In the genomic region with DNA sequence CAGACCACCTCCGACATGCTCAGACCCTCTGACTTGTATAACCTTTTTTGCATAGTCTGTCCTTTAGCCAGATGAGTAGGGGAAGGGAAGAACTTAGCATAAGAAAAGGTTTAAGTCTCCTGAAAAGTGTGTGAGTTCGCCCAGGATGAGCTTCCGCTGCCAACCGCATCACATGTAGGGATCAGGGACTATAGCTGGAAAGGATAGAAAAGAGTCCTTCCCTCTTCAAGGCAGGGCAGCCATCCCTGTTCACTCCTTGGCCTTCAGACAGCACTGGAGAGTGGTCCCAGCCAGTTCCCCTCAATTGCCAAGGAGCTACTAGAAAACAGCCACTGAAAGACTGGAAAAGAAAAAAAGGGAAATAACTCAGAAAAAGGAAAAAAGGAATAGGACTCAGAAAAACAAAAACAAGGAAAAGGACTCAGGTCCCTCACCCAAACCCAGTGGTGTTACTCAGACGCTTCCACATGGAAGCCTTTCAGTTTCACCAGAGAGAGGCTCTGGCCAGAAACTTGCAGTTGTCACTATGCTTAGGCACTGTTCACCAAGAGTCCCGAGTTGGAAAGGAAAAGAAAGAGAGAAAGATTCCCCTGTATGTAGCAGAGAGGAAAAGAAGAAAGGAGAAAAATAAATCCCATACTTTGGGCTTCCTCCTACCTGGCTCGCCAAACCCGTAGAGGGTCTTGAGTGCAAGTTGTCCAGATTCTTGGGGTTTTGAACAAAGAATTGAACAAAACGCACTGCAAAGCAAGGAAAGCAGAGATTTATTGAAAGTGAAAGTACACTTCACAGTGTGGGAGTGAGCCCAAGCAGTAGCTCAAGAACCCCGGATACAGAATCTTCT, we compare ENCODE assay signal across 7 cellular contexts. TPM values are rescaled to one million over a fixed set of nuclear protein-coding genes. Genes with fewer than 3 reads are reported as not detected.
A peak's percentile ranks its signal among the peaks of the same experiment; 100 is the strongest.
DNase-seq lines count a peak whose midpoint lies in the region; ATAC-seq, FAIRE-seq and TF ChIP-seq lines count a peak whose summit lies in the region.

No MANE protein-coding gene starts in this region.

- TF ChIP-seq CTCF in GM23338 (conservative IDR thresholded peaks at IDR 0.05; ENCODE audit: low read depth in 2 of 2) (no peak), fibroblast of the aortic adventitia (IDR thresholded peaks at IDR 0.05; ENCODE audit: insufficient read depth, low read length) (no peak), stomach (IDR thresholded peaks at IDR 0.05) (no peak)

- H3K4me1 Mint-ChIP-seq in GM23338, result peaks cover 30% of the 10 kb centered on the region

- no peak overlapping the region for H3K27ac Mint-ChIP-seq in GM23338

- no peak overlapping the region for H3K4me3 ChIP-seq in GM23338
- H3K4me3 ChIP-seq in fibroblast of the aortic adventitia (ENCODE audit: low read depth, low read length), result peak overlapping the region; percentile 61
- peak overlapping the region; percentile 33 to 45 (median 44) for H3K4me3 ChIP-seq in stomach

- no peak for ATAC-seq in GM23338
- ATAC-seq in GM19395 (IDR thresholded peaks at IDR 0.05; ENCODE audit: unreplicated experiment), result no peak
- ATAC-seq in HG02759 (IDR thresholded peaks at IDR 0.05; ENCODE audit: unreplicated experiment), result no peak

- H3K27me3 ChIP-seq in GM23338 (ENCODE audit: insufficient read depth) (no peaks in the 10 kb centered on the region), stomach (no peaks in the 10 kb centered on the region)

- WGBS in stomach, 5 donors, result 54 to 71% (median 61%) methylated on average over 10 of the region's 10 CpGs

- intact Hi-C loops in stomach (cut with DNase I; ENCODE audit: low total_unique reads), result no loop called here

- H2AFZ ChIP-seq in GM23338, result peak overlapping the region; percentile 64

- TF ChIP-seq POLR2A in stomach (IDR thresholded peaks at IDR 0.05), result no peak

- no peak for TF ChIP-seq EP300 in stomach (IDR thresholded peaks at IDR 0.05)

- no peaks in the 10 kb centered on the region for H4K20me1 ChIP-seq in GM23338 (replicated peaks; ENCODE audit: insufficient read depth)

- no peak overlapping the region; the same call in 2 of the 3 replicates for H3K4me3 Mint-ChIP-seq in GM23338

- peaks cover 37% of the 10 kb centered on the region for H3K9me3 Mint-ChIP-seq in GM23338

- H3F3A ChIP-seq in GM23338 (replicated peaks; ENCODE audit: low read depth), result peaks cover 10% of the 10 kb centered on the region

- no peak overlapping the region; the same call in 1 of the 2 replicates for H3K27ac ChIP-seq in GM23338 (ENCODE audit: low read depth)
- peak overlapping the region; percentile 50 to 93 (median 89) for H3K27ac ChIP-seq in stomach

- DNase-seq in GM23338 (ENCODE audit: low spot score) (no peak), OCI-M1 (lab: John Stamatoyannopoulos, UW) (peak; percentile 50), fibroblast of the aortic adventitia (ENCODE audit: low read depth) (peak; percentile 36), stomach (no peak), HTR-8/SVneo (ENCODE audit: insufficient read length, low spot score) (no peak)

- 0 out of 2 replicates have a peak, but pooled peaks cover 3% of the 10 kb centered on the region for H3K79me2 ChIP-seq in GM23338 (replicated peaks; ENCODE audit: insufficient read depth)

- FAIRE-seq in HTR-8/SVneo (lab: Jason Lieb, UNC), result no peak

- peaks cover 17% of the 10 kb centered on the region for H3K27me3 Mint-ChIP-seq in GM23338 (ENCODE audit: insufficient read depth, low read depth, poor library complexity)

- H3K9me3 ChIP-seq in stomach, result no peaks in the 10 kb centered on the region

- H3K4me1 ChIP-seq in GM23338 (ENCODE audit: insufficient read depth) (peaks cover 3% of the 10 kb centered on the region), stomach (peaks cover 29 to 50% (median 34%) of the 10 kb centered on the region in 4 donors)

- H3K36me3 ChIP-seq in GM23338 (ENCODE audit: insufficient read depth) (no peaks in the 10 kb centered on the region), stomach (no peaks in the 10 kb centered on the region)

- peaks cover 13% of the 10 kb centered on the region; the same call in 2 of the 3 replicates for H3K36me3 Mint-ChIP-seq in GM23338 (ENCODE audit: low read depth)

- peaks cover 16% of the 10 kb centered on the region for H3K9me2 ChIP-seq in GM23338 (ENCODE audit: insufficient read depth)

- H3K4me2 ChIP-seq in GM23338, result no peak overlapping the region

TF ChIP-seq in GM23338, 12 proteins besides CTCF, POLR2A, EP300 and RAD21:
- TF ChIP-seq POLR2AphosphoS5 (IDR thresholded peaks at IDR 0.05; ENCODE audit: low read depth) (no peak), JUNB (IDR thresholded peaks at IDR 0.05; ENCODE audit: unreplicated experiment) (no peak), CREB1 (CRISPR knock-in tag; IDR thresholded peaks at IDR 0.05; ENCODE audit: low read depth) (no peak), EZH2 (IDR thresholded peaks at IDR 0.05; ENCODE audit: low read depth, unreplicated experiment) (no peak), STAT1 (IDR thresholded peaks at IDR 0.05; ENCODE audit: unreplicated experiment) (no peak)
TF ChIP-seq in GM23338: peak in this region for 0.

RNA-seq across cellular contexts. Expression of a gene that starts 5.6 kb away (rescaled TPM):
- 115 and 140 TPM in 2 replicates for total RNA-seq in GM23338 (2014; rRNA removed; shearing (Covaris generic))
- polyA plus RNA-seq in GM23338 (2016; fragmentation: Nextera tagmentation; extraction: Ambion mirVana) (49.4 and 50.5 TPM in 2 replicates), stomach (10 to 100 TPM; 22.9 to 56.1 (median 40.8) TPM)
- total RNA-seq in fibroblast of the aortic adventitia (ENCODE audit: low replicate concordance) (116 and 172 TPM in 2 replicates), stomach (100 to 1,000 TPM in 1 of 5 donors, 10 to 100 TPM in 4; 18.1 to 268 (median 31.2) TPM)

Comparison
In these comparisons a context has a peak if more than half of its experiments do, and no peak if none do; other contexts are left out.
1. DNase-seq: peak in OCI-M1 (single experiment) and fibroblast of the aortic adventitia (single experiment); none in GM23338 (single experiment), stomach (single experiment) and HTR-8/SVneo (single experiment).